Comparison of ENCODE assay signal across 1 cellular context in the genomic region with DNA sequence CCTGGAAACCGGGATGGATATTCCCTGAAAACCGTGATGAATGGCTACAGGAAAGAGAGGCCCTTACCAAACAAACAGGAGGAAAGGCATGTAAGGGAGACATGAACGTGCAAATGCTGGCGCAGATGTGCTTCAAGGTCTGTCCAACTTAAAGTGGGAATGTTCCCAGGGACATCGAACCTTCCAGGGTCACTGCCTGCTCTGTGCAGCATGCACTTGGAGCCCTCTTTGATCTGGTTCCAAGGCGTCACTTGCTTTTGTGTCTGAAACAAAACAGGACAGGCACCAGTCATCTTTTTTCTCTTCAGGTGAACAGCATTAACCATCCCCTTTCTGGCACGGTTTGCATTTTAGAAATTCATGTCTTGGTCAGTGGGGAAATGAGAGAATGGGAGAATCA.
TF ChIP-seq lines count a peak whose summit lies in the region.

No MANE protein-coding gene starts in this region.

TF ChIP-seq in HepG2, 621 proteins besides CTCF, POLR2A, EP300 and RAD21 (continued from another document and continues in another):
- TF ChIP-seq, protein P1, sequence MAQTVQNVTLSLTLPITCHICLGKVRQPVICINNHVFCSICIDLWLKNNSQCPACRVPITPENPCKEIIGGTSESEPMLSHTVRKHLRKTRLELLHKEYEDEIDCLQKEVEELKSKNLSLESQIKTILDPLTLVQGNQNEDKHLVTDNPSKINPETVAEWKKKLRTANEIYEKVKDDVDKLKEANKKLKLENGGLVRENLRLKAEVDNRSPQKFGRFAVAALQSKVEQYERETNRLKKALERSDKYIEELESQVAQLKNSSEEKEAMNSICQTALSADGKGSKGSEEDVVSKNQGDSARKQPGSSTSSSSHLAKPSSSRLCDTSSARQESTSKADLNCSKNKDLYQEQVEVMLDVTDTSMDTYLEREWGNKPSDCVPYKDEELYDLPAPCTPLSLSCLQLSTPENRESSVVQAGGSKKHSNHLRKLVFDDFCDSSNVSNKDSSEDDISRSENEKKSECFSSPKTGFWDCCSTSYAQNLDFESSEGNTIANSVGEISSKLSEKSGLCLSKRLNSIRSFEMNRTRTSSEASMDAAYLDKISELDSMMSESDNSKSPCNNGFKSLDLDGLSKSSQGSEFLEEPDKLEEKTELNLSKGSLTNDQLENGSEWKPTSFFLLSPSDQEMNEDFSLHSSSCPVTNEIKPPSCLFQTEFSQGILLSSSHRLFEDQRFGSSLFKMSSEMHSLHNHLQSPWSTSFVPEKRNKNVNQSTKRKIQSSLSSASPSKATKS (CRISPR knock-in tag; IDR thresholded peaks at IDR 0.05) = no peak
- TF ChIP-seq, protein P2, sequence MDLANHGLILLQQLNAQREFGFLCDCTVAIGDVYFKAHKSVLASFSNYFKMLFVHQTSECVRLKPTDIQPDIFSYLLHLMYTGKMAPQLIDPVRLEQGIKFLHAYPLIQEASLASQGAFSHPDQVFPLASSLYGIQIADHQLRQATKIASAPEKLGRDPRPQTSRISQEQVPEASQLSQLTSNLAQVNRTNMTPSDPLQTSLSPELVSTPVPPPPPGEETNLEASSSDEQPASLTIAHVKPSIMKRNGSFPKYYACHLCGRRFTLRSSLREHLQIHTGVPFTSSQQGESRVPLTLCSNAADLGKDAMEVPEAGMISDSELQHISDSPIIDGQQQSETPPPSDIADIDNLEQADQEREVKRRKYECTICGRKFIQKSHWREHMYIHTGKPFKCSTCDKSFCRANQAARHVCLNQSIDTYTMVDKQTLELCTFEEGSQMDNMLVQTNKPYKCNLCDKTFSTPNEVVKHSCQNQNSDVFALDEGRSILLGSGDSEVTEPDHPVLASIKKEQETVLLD (CRISPR knock-in tag; IDR thresholded peaks at IDR 0.05; ENCODE audit: low read depth) = no peak
- no peak for TF ChIP-seq FOXP1 (IDR thresholded peaks at IDR 0.05)
- TF ChIP-seq FOXP1 (CRISPR knock-in tag; IDR thresholded peaks at IDR 0.05) = peak; percentile 46; the same call in 1 of the 2 replicates
- TF ChIP-seq CREM (IDR thresholded peaks at IDR 0.05) = 0 out of 2 replicates have a peak, but pooled peaks have one; percentile 43
- TF ChIP-seq CREM (CRISPR knock-in tag; IDR thresholded peaks at IDR 0.05) = no peak
- TF ChIP-seq ZNF7 (CRISPR knock-in tag; IDR thresholded peaks at IDR 0.05) = no peak
- TF ChIP-seq, protein P3, sequence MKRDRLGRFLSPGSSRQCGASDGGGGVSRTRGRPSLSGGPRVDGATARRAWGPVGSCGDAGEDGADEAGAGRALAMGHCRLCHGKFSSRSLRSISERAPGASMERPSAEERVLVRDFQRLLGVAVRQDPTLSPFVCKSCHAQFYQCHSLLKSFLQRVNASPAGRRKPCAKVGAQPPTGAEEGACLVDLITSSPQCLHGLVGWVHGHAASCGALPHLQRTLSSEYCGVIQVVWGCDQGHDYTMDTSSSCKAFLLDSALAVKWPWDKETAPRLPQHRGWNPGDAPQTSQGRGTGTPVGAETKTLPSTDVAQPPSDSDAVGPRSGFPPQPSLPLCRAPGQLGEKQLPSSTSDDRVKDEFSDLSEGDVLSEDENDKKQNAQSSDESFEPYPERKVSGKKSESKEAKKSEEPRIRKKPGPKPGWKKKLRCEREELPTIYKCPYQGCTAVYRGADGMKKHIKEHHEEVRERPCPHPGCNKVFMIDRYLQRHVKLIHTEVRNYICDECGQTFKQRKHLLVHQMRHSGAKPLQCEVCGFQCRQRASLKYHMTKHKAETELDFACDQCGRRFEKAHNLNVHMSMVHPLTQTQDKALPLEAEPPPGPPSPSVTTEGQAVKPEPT (CRISPR knock-in tag; IDR thresholded peaks at IDR 0.05; ENCODE audit: low read depth) = no peak
- peak; percentile 40 for TF ChIP-seq HDAC1 (CRISPR knock-in tag; IDR thresholded peaks at IDR 0.05)
- 0 out of 2 replicates have a peak, but pooled peaks have one; percentile 28 for TF ChIP-seq ZSCAN9 (CRISPR knock-in tag; IDR thresholded peaks at IDR 0.05; ENCODE audit: borderline replicate concordance)
- TF ChIP-seq CC2D1A (CRISPR knock-in tag; IDR thresholded peaks at IDR 0.05) = no peak
- no peak for TF ChIP-seq RFX5 (IDR thresholded peaks at IDR 0.05; ENCODE audit: low read depth, low read length)
- TF ChIP-seq, protein P4, sequence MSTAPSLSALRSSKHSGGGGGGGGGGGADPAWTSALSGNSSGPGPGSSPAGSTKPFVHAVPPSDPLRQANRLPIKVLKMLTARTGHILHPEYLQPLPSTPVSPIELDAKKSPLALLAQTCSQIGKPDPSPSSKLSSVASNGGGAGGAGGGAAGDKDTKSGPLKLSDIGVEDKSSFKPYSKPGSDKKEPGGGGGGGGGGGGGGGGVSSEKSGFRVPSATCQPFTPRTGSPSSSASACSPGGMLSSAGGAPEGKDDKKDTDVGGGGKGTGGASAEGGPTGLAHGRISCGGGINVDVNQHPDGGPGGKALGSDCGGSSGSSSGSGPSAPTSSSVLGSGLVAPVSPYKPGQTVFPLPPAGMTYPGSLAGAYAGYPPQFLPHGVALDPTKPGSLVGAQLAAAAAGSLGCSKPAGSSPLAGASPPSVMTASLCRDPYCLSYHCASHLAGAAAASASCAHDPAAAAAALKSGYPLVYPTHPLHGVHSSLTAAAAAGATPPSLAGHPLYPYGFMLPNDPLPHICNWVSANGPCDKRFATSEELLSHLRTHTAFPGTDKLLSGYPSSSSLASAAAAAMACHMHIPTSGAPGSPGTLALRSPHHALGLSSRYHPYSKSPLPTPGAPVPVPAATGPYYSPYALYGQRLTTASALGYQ (CRISPR knock-in tag; IDR thresholded peaks at IDR 0.05) = no peak
- no peak for TF ChIP-seq ZZZ3 (CRISPR knock-in tag; IDR thresholded peaks at IDR 0.05; ENCODE audit: borderline replicate concordance)
- TF ChIP-seq TMF1 (CRISPR knock-in tag; IDR thresholded peaks at IDR 0.05; ENCODE audit: low read depth) = no peak
- TF ChIP-seq, protein P5, sequence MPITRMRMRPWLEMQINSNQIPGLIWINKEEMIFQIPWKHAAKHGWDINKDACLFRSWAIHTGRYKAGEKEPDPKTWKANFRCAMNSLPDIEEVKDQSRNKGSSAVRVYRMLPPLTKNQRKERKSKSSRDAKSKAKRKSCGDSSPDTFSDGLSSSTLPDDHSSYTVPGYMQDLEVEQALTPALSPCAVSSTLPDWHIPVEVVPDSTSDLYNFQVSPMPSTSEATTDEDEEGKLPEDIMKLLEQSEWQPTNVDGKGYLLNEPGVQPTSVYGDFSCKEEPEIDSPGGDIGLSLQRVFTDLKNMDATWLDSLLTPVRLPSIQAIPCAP (CRISPR knock-in tag; IDR thresholded peaks at IDR 0.05; ENCODE audit: low read depth) = no peak
- peak; percentile 54; the same call in 1 of the 2 replicates for TF ChIP-seq POGZ (CRISPR knock-in tag; IDR thresholded peaks at IDR 0.05)
- TF ChIP-seq ARNT (IDR thresholded peaks at IDR 0.05) = no peak
- TF ChIP-seq, protein P6, sequence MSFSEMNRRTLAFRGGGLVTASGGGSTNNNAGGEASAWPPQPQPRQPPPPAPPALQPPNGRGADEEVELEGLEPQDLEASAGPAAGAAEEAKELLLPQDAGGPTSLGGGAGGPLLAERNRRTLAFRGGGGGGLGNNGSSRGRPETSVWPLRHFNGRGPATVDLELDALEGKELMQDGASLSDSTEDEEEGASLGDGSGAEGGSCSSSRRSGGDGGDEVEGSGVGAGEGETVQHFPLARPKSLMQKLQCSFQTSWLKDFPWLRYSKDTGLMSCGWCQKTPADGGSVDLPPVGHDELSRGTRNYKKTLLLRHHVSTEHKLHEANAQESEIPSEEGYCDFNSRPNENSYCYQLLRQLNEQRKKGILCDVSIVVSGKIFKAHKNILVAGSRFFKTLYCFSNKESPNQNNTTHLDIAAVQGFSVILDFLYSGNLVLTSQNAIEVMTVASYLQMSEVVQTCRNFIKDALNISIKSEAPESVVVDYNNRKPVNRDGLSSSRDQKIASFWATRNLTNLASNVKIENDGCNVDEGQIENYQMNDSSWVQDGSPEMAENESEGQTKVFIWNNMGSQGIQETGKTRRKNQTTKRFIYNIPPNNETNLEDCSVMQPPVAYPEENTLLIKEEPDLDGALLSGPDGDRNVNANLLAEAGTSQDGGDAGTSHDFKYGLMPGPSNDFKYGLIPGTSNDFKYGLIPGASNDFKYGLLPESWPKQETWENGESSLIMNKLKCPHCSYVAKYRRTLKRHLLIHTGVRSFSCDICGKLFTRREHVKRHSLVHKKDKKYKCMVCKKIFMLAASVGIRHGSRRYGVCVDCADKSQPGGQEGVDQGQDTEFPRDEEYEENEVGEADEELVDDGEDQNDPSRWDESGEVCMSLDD (CRISPR knock-in tag; IDR thresholded peaks at IDR 0.05; ENCODE audit: borderline replicate concordance) = no peak
- no peak for TF ChIP-seq GPN1 (CRISPR knock-in tag; IDR thresholded peaks at IDR 0.05; ENCODE audit: borderline replicate concordance)
- TF ChIP-seq ARNT2 (CRISPR knock-in tag; IDR thresholded peaks at IDR 0.05; ENCODE audit: low read depth) = no peak
- 0 out of 2 replicates have a peak, but pooled peaks have one; percentile 47 for TF ChIP-seq ZNF772 (CRISPR knock-in tag; IDR thresholded peaks at IDR 0.05)
- TF ChIP-seq THAP11 (CRISPR knock-in tag; IDR thresholded peaks at IDR 0.05) = 0 out of 2 replicates have a peak, but pooled peaks have one; percentile 35
- TF ChIP-seq, protein P7, sequence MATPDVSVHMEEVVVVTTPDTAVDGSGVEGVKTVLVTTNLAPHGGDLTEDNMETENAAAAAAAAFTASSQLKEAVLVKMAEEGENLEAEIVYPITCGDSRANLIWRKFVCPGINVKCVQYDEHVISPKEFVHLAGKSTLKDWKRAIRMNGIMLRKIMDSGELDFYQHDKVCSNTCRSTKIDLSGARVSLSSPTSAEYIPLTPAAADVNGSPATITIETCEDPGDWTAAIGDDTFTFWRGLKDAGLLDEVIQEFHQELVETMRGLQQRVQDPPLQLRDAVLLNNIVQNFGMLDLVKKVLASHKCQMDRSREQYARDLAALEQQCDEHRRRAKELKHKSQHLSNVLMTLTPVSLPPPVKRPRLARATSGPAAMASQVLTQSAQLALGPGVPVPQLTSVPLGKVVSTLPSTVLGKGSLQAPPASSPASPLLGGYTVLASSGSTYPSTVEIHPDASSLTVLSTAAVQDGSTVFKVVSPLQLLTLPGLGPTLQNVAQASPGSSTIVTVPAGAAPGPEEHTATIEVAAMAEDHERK (CRISPR knock-in tag; IDR thresholded peaks at IDR 0.05; ENCODE audit: low read depth) = no peak
- TF ChIP-seq, protein P8, sequence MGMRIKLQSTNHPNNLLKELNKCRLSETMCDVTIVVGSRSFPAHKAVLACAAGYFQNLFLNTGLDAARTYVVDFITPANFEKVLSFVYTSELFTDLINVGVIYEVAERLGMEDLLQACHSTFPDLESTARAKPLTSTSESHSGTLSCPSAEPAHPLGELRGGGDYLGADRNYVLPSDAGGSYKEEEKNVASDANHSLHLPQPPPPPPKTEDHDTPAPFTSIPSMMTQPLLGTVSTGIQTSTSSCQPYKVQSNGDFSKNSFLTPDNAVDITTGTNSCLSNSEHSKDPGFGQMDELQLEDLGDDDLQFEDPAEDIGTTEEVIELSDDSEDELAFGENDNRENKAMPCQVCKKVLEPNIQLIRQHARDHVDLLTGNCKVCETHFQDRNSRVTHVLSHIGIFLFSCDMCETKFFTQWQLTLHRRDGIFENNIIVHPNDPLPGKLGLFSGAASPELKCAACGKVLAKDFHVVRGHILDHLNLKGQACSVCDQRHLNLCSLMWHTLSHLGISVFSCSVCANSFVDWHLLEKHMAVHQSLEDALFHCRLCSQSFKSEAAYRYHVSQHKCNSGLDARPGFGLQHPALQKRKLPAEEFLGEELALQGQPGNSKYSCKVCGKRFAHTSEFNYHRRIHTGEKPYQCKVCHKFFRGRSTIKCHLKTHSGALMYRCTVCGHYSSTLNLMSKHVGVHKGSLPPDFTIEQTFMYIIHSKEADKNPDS (CRISPR knock-in tag; IDR thresholded peaks at IDR 0.05) = no peak
- TF ChIP-seq, protein P9, sequence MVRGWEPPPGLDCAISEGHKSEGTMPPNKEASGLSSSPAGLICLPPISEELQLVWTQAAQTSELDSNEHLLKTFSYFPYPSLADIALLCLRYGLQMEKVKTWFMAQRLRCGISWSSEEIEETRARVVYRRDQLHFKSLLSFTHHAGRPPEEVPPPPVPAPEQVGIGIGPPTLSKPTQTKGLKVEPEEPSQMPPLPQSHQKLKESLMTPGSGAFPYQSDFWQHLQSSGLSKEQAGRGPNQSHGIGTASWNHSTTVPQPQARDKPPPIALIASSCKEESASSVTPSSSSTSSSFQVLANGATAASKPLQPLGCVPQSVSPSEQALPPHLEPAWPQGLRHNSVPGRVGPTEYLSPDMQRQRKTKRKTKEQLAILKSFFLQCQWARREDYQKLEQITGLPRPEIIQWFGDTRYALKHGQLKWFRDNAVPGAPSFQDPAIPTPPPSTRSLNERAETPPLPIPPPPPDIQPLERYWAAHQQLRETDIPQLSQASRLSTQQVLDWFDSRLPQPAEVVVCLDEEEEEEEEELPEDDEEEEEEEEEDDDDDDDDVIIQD (CRISPR knock-in tag; IDR thresholded peaks at IDR 0.05; ENCODE audit: low read depth) = 0 out of 2 replicates have a peak, but pooled peaks have one; percentile 43
- no peak for TF ChIP-seq ZNF781 (CRISPR knock-in tag; IDR thresholded peaks at IDR 0.05; ENCODE audit: borderline replicate concordance, not compliant biosample characterization)
- TF ChIP-seq, protein P10, sequence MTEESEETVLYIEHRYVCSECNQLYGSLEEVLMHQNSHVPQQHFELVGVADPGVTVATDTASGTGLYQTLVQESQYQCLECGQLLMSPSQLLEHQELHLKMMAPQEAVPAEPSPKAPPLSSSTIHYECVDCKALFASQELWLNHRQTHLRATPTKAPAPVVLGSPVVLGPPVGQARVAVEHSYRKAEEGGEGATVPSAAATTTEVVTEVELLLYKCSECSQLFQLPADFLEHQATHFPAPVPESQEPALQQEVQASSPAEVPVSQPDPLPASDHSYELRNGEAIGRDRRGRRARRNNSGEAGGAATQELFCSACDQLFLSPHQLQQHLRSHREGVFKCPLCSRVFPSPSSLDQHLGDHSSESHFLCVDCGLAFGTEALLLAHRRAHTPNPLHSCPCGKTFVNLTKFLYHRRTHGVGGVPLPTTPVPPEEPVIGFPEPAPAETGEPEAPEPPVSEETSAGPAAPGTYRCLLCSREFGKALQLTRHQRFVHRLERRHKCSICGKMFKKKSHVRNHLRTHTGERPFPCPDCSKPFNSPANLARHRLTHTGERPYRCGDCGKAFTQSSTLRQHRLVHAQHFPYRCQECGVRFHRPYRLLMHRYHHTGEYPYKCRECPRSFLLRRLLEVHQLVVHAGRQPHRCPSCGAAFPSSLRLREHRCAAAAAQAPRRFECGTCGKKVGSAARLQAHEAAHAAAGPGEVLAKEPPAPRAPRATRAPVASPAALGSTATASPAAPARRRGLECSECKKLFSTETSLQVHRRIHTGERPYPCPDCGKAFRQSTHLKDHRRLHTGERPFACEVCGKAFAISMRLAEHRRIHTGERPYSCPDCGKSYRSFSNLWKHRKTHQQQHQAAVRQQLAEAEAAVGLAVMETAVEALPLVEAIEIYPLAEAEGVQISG (CRISPR knock-in tag; IDR thresholded peaks at IDR 0.05) = peak; percentile 61
- peak; percentile 27; the same call in 1 of the 2 replicates for TF ChIP-seq ZNF768 (CRISPR knock-in tag; IDR thresholded peaks at IDR 0.05)
- TF ChIP-seq, protein P11, sequence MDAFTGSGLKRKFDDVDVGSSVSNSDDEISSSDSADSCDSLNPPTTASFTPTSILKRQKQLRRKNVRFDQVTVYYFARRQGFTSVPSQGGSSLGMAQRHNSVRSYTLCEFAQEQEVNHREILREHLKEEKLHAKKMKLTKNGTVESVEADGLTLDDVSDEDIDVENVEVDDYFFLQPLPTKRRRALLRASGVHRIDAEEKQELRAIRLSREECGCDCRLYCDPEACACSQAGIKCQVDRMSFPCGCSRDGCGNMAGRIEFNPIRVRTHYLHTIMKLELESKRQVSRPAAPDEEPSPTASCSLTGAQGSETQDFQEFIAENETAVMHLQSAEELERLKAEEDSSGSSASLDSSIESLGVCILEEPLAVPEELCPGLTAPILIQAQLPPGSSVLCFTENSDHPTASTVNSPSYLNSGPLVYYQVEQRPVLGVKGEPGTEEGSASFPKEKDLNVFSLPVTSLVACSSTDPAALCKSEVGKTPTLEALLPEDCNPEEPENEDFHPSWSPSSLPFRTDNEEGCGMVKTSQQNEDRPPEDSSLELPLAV (CRISPR knock-in tag; conservative IDR thresholded peaks at IDR 0.05; ENCODE audit: low read depth) = no peak
